In genomic region chr7:65216469-65216868, GRCh38 we compare ENCODE assay signal across 8 cellular contexts.
DNase-seq lines count a peak whose midpoint lies in the region; ATAC-seq, FAIRE-seq and TF ChIP-seq lines count a peak whose summit lies in the region.

No MANE protein-coding gene starts in this region.

- DNase-seq in ELR (ENCODE audit: low read depth) = peak; percentile 41
- peak; percentile 48 for DNase-seq in HEK293T (ENCODE audit: extremely low spot score)
- DNase-seq in NCI-H2107 (lab: John Stamatoyannopoulos, UW) = peak; percentile 76
- peak; percentile 37 for DNase-seq in activated CD4-positive, alpha-beta T cell treated with anti-CD3 and anti-CD28 coated beads for 1 hour
- peak; percentile 39 to 60 for DNase-seq in dermis microvascular lymphatic vessel endothelial cell (ENCODE audit: low read depth in 2 of 2)
- DNase-seq in naive thymus-derived CD8-positive, alpha-beta T cell = peak; percentile 27 to 84 (median 64)
- DNase-seq in urothelium cell line (ENCODE audit: low spot score) = peak; percentile 42
- DNase-seq in epidermal melanocyte (ENCODE audit: insufficient read length, low spot score) = no peak

- FAIRE-seq in urothelium cell line (lab: Jason Lieb, UNC) = no peak

- ATAC-seq in naive thymus-derived CD8-positive, alpha-beta T cell = peak; percentile 66 to 70

- H3K36me3 Mint-ChIP-seq in naive thymus-derived CD8-positive, alpha-beta T cell = no peaks in the 10 kb centered on the region

- no peaks in the 10 kb centered on the region for H3K9me3 Mint-ChIP-seq in naive thymus-derived CD8-positive, alpha-beta T cell

- CTCF ChIA-PET in HEK293T (lab: Yijun Ruan, JAX) = interaction anchor here (0.9 to 1.0 kb wide), 2 partner anchors 84 to 88 kb away, joined by 3 to 4 read pairs; no protein-coding TSS in a partner anchor

- H3K27ac Mint-ChIP-seq in naive thymus-derived CD8-positive, alpha-beta T cell = peak overlapping the region in 1 of 10 donors; percentile 48

- POLR2A ChIA-PET in HEK293T (lab: Yijun Ruan, JAX) = no interaction called here
- POLR2A ChIA-PET in naive thymus-derived CD8-positive, alpha-beta T cell (lab: Charles Lee) = no interaction called here

- H3K4me3 Mint-ChIP-seq in naive thymus-derived CD8-positive, alpha-beta T cell = peak overlapping the region in 4 of 10 donors; percentile 3 to 47 (median 10)

- peaks cover 0 to 4% (median 0%) of the 10 kb centered on the region in 5 donors for H3K27me3 Mint-ChIP-seq in naive thymus-derived CD8-positive, alpha-beta T cell

- peaks cover 0 to 3% (median 0%) of the 10 kb centered on the region in 4 donors for H3K4me1 Mint-ChIP-seq in naive thymus-derived CD8-positive, alpha-beta T cell

TF ChIP-seq in HEK293T, 16 proteins besides CTCF, POLR2A, EP300 and RAD21:
- TF ChIP-seq FOXA1 (IDR thresholded peaks at IDR 0.05) (no peak), FOXK2 (IDR thresholded peaks at IDR 0.05) (no peak), SUZ12 (IDR thresholded peaks at IDR 0.05) (no peak), CTBP1 (IDR thresholded peaks at IDR 0.05; ENCODE audit: borderline replicate concordance) (no peak), HDGF (IDR thresholded peaks at IDR 0.05; ENCODE audit: borderline replicate concordance) (no peak), L3MBTL2 (conservative IDR thresholded peaks at IDR 0.05) (no peak), NFRKB (IDR thresholded peaks at IDR 0.05) (no peak), ELF4 (IDR thresholded peaks at IDR 0.05) (no peak), ZNF384 (IDR thresholded peaks at IDR 0.05) (no peak)
